In genomic region chr2:168184896-168185513, GRCh38 we compare ENCODE assay signal across 18 cellular contexts.
A peak's percentile ranks its signal among the peaks of the same experiment; 100 is the strongest.
DNase-seq lines count a peak whose midpoint lies in the region; ATAC-seq, FAIRE-seq and TF ChIP-seq lines count a peak whose summit lies in the region.
"Had no signal": no experiment of that assay in that cellular context is flagged by ENCODE, and none has a peak within 500 bp of the region (broad histone marks: within the 10 kb centered on the region; RNA-seq: fewer than 3 reads in every experiment).

No MANE protein-coding gene starts in this region.

- no peak overlapping the region for H3K4me3 Mint-ChIP-seq in mesothelial cell of epicardium
- H3K4me3 Mint-ChIP-seq: activated CD4-positive, alpha-beta memory T cell treated with anti-CD3 and anti-CD28 coated beads, Interleukin-2, amount 10 ng/mL, durations not matched to agents 7 days and 5 days; memory B cell; nephron had no signal

- intact Hi-C loops in left cardiac atrium (cut with DNase I) = no loop called here

- FAIRE-seq in bronchial epithelial cell (lab: Jason Lieb, UNC) = no peak
- FAIRE-seq: GM12892 had no signal

- no peaks in the 10 kb centered on the region for H3K36me3 ChIP-seq in bronchial epithelial cell (ENCODE audit: control insufficient read depth, insufficient read depth, low read length)

- no peaks in the 10 kb centered on the region for H3K27me3 Mint-ChIP-seq in mesothelial cell of epicardium (ENCODE audit: low read depth)
- H3K27me3 Mint-ChIP-seq: activated CD4-positive, alpha-beta memory T cell treated with anti-CD3 and anti-CD28 coated beads, Interleukin-2, amount 10 ng/mL, durations not matched to agents 7 days and 5 days; memory B cell had no signal

- peaks cover 27% of the 10 kb centered on the region for H3K4me1 Mint-ChIP-seq in mesothelial cell of epicardium

- no peaks in the 10 kb centered on the region for H3K27me3 ChIP-seq in bronchial epithelial cell (ENCODE audit: control insufficient read depth, insufficient read depth, low read length)
- H3K27me3 ChIP-seq: spleen had no signal

- ATAC-seq in left cardiac atrium = no peak

- peak overlapping the region; percentile 27 for H3K27ac Mint-ChIP-seq in mesothelial cell of epicardium
- H3K27ac Mint-ChIP-seq: activated CD4-positive, alpha-beta memory T cell treated with anti-CD3 and anti-CD28 coated beads, Interleukin-2, amount 10 ng/mL, durations not matched to agents 7 days and 5 days; memory B cell had no signal

- no peak for TF ChIP-seq CTCF in bronchial epithelial cell (IDR thresholded peaks at IDR 0.05; ENCODE audit: insufficient read depth, low read length, severe bottlenecking)
- no peak for TF ChIP-seq CTCF in mesothelial cell of epicardium (IDR thresholded peaks at IDR 0.05; ENCODE audit: unreplicated experiment)

- CTCF ChIA-PET in HEK293T (lab: Yijun Ruan, JAX) = no interaction called here

- H3K4me3 ChIP-seq in bronchial epithelial cell (ENCODE audit: low read depth, low read length) = no peak overlapping the region
- H3K4me3 ChIP-seq: spleen had no signal

- peaks cover 3% of the 10 kb centered on the region for H3K36me3 Mint-ChIP-seq in mesothelial cell of epicardium

- POLR2A ChIA-PET in HEK293T (lab: Yijun Ruan, JAX) = no interaction called here

- no peaks in the 10 kb centered on the region for H3K9me3 Mint-ChIP-seq in mesothelial cell of epicardium
- H3K9me3 Mint-ChIP-seq: activated CD4-positive, alpha-beta memory T cell treated with anti-CD3 and anti-CD28 coated beads, Interleukin-2, amount 10 ng/mL, durations not matched to agents 7 days and 5 days; memory B cell; nephron had no signal

- DNase-seq in CD1c-positive myeloid dendritic cell (ENCODE audit: extremely low spot score) (peak; percentile 58), HEK293T (ENCODE audit: extremely low spot score) (no peak), bronchial epithelial cell (ENCODE audit: low read depth) (peak; percentile 87), mesothelial cell of epicardium (ENCODE audit: low spot score in 2 of 2, unreplicated experiment in 2 of 2) (no peak), medulla oblongata (ENCODE audit: extremely low spot score) (no peak), left cardiac atrium (no peak), D341Med (ENCODE audit: low spot score) (no peak), T-helper 2 cell (no peak)
- DNase-seq: activated CD4-positive, alpha-beta memory T cell treated with anti-CD3 and anti-CD28 coated beads, Interleukin-2, amount 10 ng/mL, durations not matched to agents 7 days and 5 days; activated naive CD4-positive, alpha-beta T cell treated with Interleukin-2 at 50 U/mL for 16 hours; activated T-cell treated with anti-CD3 and anti-CD28 coated beads, Interleukin-2, amount 50 U/mL, for 1 hour; NCI-H1694; NCI-H345; spleen; T-helper 1 cell had no signal

TF ChIP-seq in HEK293T, 16 proteins besides CTCF, POLR2A, EP300 and RAD21:
- TF ChIP-seq ELF4 (IDR thresholded peaks at IDR 0.05) (no peak), FOXK2 (IDR thresholded peaks at IDR 0.05) (no peak), FOXA1 (IDR thresholded peaks at IDR 0.05) (no peak), PKNOX1 (IDR thresholded peaks at IDR 0.05) (peak; percentile 52), HDGF (IDR thresholded peaks at IDR 0.05; ENCODE audit: borderline replicate concordance) (no peak), FOXM1 (IDR thresholded peaks at IDR 0.05; ENCODE audit: borderline replicate concordance) (no peak), LEF1 (IDR thresholded peaks at IDR 0.05; ENCODE audit: borderline replicate concordance) (no peak), SUZ12 (IDR thresholded peaks at IDR 0.05) (no peak)

Comparison
In these comparisons a context has a peak if more than half of its experiments do, and no peak if none do; other contexts are left out.
1. DNase-seq: peak in CD1c-positive myeloid dendritic cell (single experiment) and bronchial epithelial cell (single experiment); none in HEK293T (single experiment), mesothelial cell of epicardium (0 of 2), medulla oblongata (single experiment), left cardiac atrium (single experiment), D341Med (single experiment) and T-helper 2 cell (0 of 5).